In genomic region chr3:89358281-89358680, GRCh38 we compare ENCODE assay signal across 15 cellular contexts.
DNase-seq lines count a peak whose midpoint lies in the region; ATAC-seq, FAIRE-seq and TF ChIP-seq lines count a peak whose summit lies in the region.
"Had no signal": no experiment of that assay in that cellular context is flagged by ENCODE, and none has a peak within 500 bp of the region (broad histone marks: within the 10 kb centered on the region; RNA-seq: fewer than 3 reads in every experiment).

No MANE protein-coding gene starts in this region.

- H2AFZ ChIP-seq in astrocyte (ENCODE audit: low read depth, low read length): no peak overlapping the region

- no peaks in the 10 kb centered on the region for H3K36me3 ChIP-seq in astrocyte (ENCODE audit: insufficient read depth, low read length)
- no peaks in the 10 kb centered on the region for H3K36me3 ChIP-seq in spleen

- no peaks in the 10 kb centered on the region for H3K36me3 Mint-ChIP-seq in astrocyte (ENCODE audit: low read depth, unreplicated experiment)
- H3K36me3 Mint-ChIP-seq: CD4-positive, alpha-beta memory T cell had no signal

- no peak overlapping the region for H3K4me3 Mint-ChIP-seq in astrocyte (ENCODE audit: unreplicated experiment)
- H3K4me3 Mint-ChIP-seq: CD4-positive, alpha-beta memory T cell; H9; HFFc6 had no signal

- no peaks in the 10 kb centered on the region for H3K27me3 Mint-ChIP-seq in astrocyte (ENCODE audit: low read depth, unreplicated experiment)
- H3K27me3 Mint-ChIP-seq: CD4-positive, alpha-beta memory T cell had no signal

- no peak overlapping the region for H3K9ac ChIP-seq in astrocyte (ENCODE audit: low read length)

- H3K9me3 ChIP-seq in astrocyte (ENCODE audit: insufficient read depth, low read depth, low read length) (no peaks in the 10 kb centered on the region), spleen (no peaks in the 10 kb centered on the region)
- H3K9me3 ChIP-seq: Caco-2 had no signal

- H3K27me3 ChIP-seq in astrocyte (ENCODE audit: insufficient read depth, low read length) (no peaks in the 10 kb centered on the region), spleen (replicated peaks in 1 of 7) (no peaks in the 10 kb centered on the region)

- H3K4me3 ChIP-seq in astrocyte (ENCODE audit: insufficient read depth, low read depth, low read length): no peak overlapping the region
- H3K4me3 ChIP-seq in epithelial cell of esophagus (ENCODE audit: low read length): no peak overlapping the region
- H3K4me3 ChIP-seq in spleen: no peak overlapping the region

- peaks cover 2% of the 10 kb centered on the region for H3K9me3 Mint-ChIP-seq in astrocyte (ENCODE audit: unreplicated experiment)

- TF ChIP-seq CTCF in astrocyte (IDR thresholded peaks at IDR 0.05; ENCODE audit: insufficient read depth, low read depth, low read length) (no peak), epithelial cell of esophagus (IDR thresholded peaks at IDR 0.05; ENCODE audit: insufficient read depth, low read depth, low read length, missing control alignments) (no peak), spleen (IDR thresholded peaks at IDR 0.05 in 8 of 11, conservative IDR thresholded peaks at IDR 0.05 in 3 of 11) (no peak)

- no peak for ATAC-seq in esophagus mucosa

- no peaks in the 10 kb centered on the region for H3K4me1 ChIP-seq in astrocyte (ENCODE audit: insufficient read depth, low read length)
- H3K4me1 ChIP-seq in spleen: no peaks in the 10 kb centered on the region
- H3K4me1 ChIP-seq: Caco-2 had no signal

- intact Hi-C loops in spleen (cut with DNase I; ENCODE audit: low total_unique reads): no loop called here

- peaks cover 6% of the 10 kb centered on the region for H3K4me1 Mint-ChIP-seq in astrocyte (ENCODE audit: low read depth, unreplicated experiment)
- H3K4me1 Mint-ChIP-seq: CD4-positive, alpha-beta memory T cell; H9 had no signal

- peak; percentile 5 for FAIRE-seq in astrocyte (lab: Jason Lieb, UNC)
- FAIRE-seq: G401.6, GM12892 had no signal

- DNase-seq in LHCN-M2 (ENCODE audit: low read depth): peak; percentile 19
- peak; percentile 19 for DNase-seq in astrocyte (ENCODE audit: low read depth)
- DNase-seq in epithelial cell of esophagus (ENCODE audit: low read depth): peak; percentile 66
- no peak for DNase-seq in spleen
- no peak for DNase-seq in foreskin melanocyte
- DNase-seq: C1 segment of cervical spinal cord; Caco-2; CD4-positive, alpha-beta memory T cell; DMS153; DND-41; H9; HFFc6 had no signal

- TF ChIP-seq POLR2A in spleen (IDR thresholded peaks at IDR 0.05): no peak

- H3K27ac ChIP-seq in astrocyte (ENCODE audit: low read depth, low read length) (no peak overlapping the region), spleen (no peak overlapping the region)

- no peak overlapping the region for H3K4me2 ChIP-seq in astrocyte (ENCODE audit: low read length)

- no peaks in the 10 kb centered on the region for H3K79me2 ChIP-seq in astrocyte (ENCODE audit: insufficient read depth, low read length)

- H3K27ac Mint-ChIP-seq in astrocyte (ENCODE audit: unreplicated experiment): no peak overlapping the region
- H3K27ac Mint-ChIP-seq: CD4-positive, alpha-beta memory T cell; H9; HFFc6 had no signal

- no peaks in the 10 kb centered on the region for H4K20me1 ChIP-seq in astrocyte (ENCODE audit: insufficient read depth, low read length)

Comparison
In these comparisons a context has a peak if more than half of its experiments do, and no peak if none do; other contexts are left out.
1. DNase-seq: peak in LHCN-M2 (single experiment), astrocyte (single experiment) and epithelial cell of esophagus (single experiment); none in spleen (single experiment) and foreskin melanocyte (single experiment).